In the genomic region with DNA sequence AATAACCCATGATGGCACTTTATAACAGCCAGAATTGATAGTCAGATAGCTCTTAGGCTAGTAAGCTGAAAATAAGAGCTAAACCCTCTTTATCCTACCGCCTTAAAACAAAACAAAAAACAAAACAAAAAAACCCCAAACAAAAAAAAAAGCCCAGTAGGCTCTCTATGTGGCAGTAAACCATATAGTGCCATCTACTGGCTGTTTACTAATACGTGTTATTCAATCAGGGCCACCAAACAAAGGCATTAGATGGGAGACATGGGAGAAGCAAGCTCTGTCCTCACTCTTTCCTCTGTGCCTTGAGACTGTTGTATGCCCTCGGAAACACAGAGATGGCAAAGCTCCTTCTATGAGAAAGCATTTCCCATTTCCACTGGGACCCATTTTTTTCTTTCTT, we compare ENCODE assay signal across 8 cellular contexts.
DNase-seq lines count a peak whose midpoint lies in the region; ATAC-seq, FAIRE-seq and TF ChIP-seq lines count a peak whose summit lies in the region.

No MANE protein-coding gene starts in this region.

- peaks cover 10% of the 10 kb centered on the region for H3K9me3 Mint-ChIP-seq in neural progenitor cell

- ATAC-seq in HG03520 (IDR thresholded peaks at IDR 0.05; ENCODE audit: unreplicated experiment), result peak; percentile 64
- ATAC-seq in HG02759 (IDR thresholded peaks at IDR 0.05; ENCODE audit: unreplicated experiment), result no peak

- H3K4me1 ChIP-seq in neural progenitor cell, result peaks cover 9% of the 10 kb centered on the region

- H3K27me3 Mint-ChIP-seq in neural progenitor cell (ENCODE audit: insufficient read depth, low read depth), result peaks cover 3% of the 10 kb centered on the region

- peaks cover 9% of the 10 kb centered on the region for H3F3A ChIP-seq in neural progenitor cell (ENCODE audit: low read depth)

- H4K20me1 ChIP-seq in neural progenitor cell (ENCODE audit: low read depth), result no peaks in the 10 kb centered on the region

- H3K27ac ChIP-seq in dorsolateral prefrontal cortex (peak overlapping the region in 1 of 59 donors; percentile 14), neural progenitor cell (peak overlapping the region; percentile 73)

- DNase-seq in A172 (ENCODE audit: low spot score), result peak; percentile 58
- DNase-seq in GM12892 (ENCODE audit: insufficient read length), result peak; percentile 6
- peak; percentile 54 to 77 for DNase-seq in NCI-H526 (lab: John Stamatoyannopoulos, UW)
- no peak for DNase-seq in dorsolateral prefrontal cortex
- DNase-seq in neural progenitor cell (ENCODE audit: low spot score), result peak; percentile 75
- no peak for DNase-seq in effector CD4-positive, alpha-beta T cell

- TF ChIP-seq POLR2A in GM12892 (IDR thresholded peaks at IDR 0.05; ENCODE audit: low read depth, low read length), result no peak

- H3K4me1 Mint-ChIP-seq in neural progenitor cell, result peaks cover 22% of the 10 kb centered on the region

- H3K36me3 ChIP-seq in neural progenitor cell, result no peaks in the 10 kb centered on the region

- FAIRE-seq in GM12892 (lab: Jason Lieb, UNC), result peak; percentile 85

- intact Hi-C loops in dorsolateral prefrontal cortex (cut with DNase I), result no loop called here

- H2AFZ ChIP-seq in neural progenitor cell (replicated peaks), result no peak overlapping the region

- H3K27ac Mint-ChIP-seq in neural progenitor cell, result peak overlapping the region; percentile 100

- TF ChIP-seq CTCF in dorsolateral prefrontal cortex (IDR thresholded peaks at IDR 0.05 in 54 of 56, conservative IDR thresholded peaks at IDR 0.05 in 2 of 56; ENCODE audit: low read depth in 1 of 56, partially characterized antibody in 56 of 56), result peak in 51 of 56 donors; percentile 11 to 67 (median 43)
- TF ChIP-seq CTCF in neural progenitor cell (IDR thresholded peaks at IDR 0.05), result peak; percentile 60

- no peaks in the 10 kb centered on the region for H3K9me3 ChIP-seq in neural progenitor cell (ENCODE audit: low read depth)

- H3K4me3 Mint-ChIP-seq in neural progenitor cell, result peak overlapping the region; percentile 80

- H3K27me3 ChIP-seq in dorsolateral prefrontal cortex (peaks cover 0 to 64% (median 24%) of the 10 kb centered on the region in 45 donors), neural progenitor cell (no peaks in the 10 kb centered on the region)

- peak overlapping the region in 16 of 59 donors; percentile 4 to 44 (median 21) for H3K4me3 ChIP-seq in dorsolateral prefrontal cortex
- H3K4me3 ChIP-seq in neural progenitor cell, result peak overlapping the region; percentile 36

- no peaks in the 10 kb centered on the region for H3K79me2 ChIP-seq in neural progenitor cell (ENCODE audit: low read depth)

- peak overlapping the region; percentile 68 for H3K4me2 ChIP-seq in neural progenitor cell

- H3K36me3 Mint-ChIP-seq in neural progenitor cell, result peaks cover 3% of the 10 kb centered on the region

- H3K9ac ChIP-seq in neural progenitor cell, result no peak overlapping the region

Comparison
In these comparisons a context has a peak if more than half of its experiments do, and no peak if none do; other contexts are left out.
1. DNase-seq: peak in A172 (single experiment), GM12892 (single experiment), NCI-H526 (2 of 2) and neural progenitor cell (single experiment); none in dorsolateral prefrontal cortex (0 of 10) and effector CD4-positive, alpha-beta T cell (single experiment).